8 cellular contexts compared by ENCODE assay signal in the genomic region with DNA sequence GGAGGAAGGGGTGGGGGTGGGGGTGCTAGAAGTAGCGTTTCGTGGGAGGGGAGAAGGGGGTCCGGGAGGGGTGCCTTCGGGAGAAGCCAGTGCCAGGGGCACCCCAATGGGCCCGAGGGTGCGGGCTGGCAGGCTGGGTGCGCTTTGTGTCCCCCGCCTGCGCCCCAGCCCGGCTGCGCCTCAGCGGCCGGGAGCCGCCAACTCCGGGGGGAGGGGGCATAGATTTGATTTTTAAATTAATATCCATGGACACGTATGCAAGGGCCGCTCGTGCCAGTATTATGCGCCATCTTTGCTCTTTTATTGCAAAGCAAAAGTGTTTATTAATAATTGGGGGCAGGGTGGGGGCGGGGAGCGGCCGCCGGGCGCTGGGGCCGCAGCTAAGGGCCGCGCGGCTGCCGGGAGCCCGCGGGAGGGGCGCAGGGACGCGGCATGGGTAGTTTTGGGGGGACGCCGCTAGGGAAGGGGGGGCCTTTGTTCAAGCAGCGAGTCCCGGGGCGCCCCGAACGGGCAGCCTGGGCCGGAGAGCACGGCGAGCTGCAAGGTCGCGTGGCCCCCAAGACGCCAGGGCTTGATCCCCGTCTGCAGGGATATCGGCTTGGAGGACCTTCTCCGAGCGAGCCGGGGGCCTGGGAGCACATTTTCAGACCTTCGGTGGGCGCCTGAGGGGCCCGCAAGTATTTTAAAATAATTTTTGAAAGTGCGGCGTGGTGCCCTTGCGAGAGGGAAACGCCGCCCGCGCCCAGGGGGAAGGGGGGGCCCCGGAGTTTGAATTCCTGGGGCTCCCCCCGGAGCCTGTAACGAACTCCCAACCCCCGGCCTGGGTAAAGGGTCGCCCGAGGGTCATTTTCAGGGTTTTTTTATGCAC. TPM values are rescaled to one million over a fixed set of nuclear protein-coding genes. Genes with fewer than 3 reads are reported as not detected.
DNase-seq lines count a peak whose midpoint lies in the region; ATAC-seq and TF ChIP-seq lines count a peak whose summit lies in the region.

No MANE protein-coding gene starts in this region.

- DNase-seq in NCI-H69 (lab: John Stamatoyannopoulos, UW) (peak; percentile 16), neural crest cell (ENCODE audit: low read depth, low spot score) (no peak), GM19238 (ENCODE audit: insufficient read length, low spot score) (no peak), NCI-H2171 (lab: John Stamatoyannopoulos, UW) (no peak)
- DNase-seq in effector memory CD8-positive, alpha-beta T cell, result peak in 1 of 3 experiments; percentile 15

- peaks cover 41% of the 10 kb centered on the region for H3K4me1 ChIP-seq in BLaER1

- no peak for ATAC-seq in effector memory CD8-positive, alpha-beta T cell (replicated peaks)
- ATAC-seq in GM21528 (IDR thresholded peaks at IDR 0.05; ENCODE audit: low FRiP score, unreplicated experiment) (no peak), GM19467 (IDR thresholded peaks at IDR 0.05; ENCODE audit: unreplicated experiment) (no peak)

- H3K36me3 ChIP-seq in BLaER1, result no peaks in the 10 kb centered on the region

- H4K20me1 ChIP-seq in BLaER1, result peaks cover 63% of the 10 kb centered on the region

- H3K9me3 Mint-ChIP-seq in effector memory CD8-positive, alpha-beta T cell, result no peaks in the 10 kb centered on the region
- no peaks in the 10 kb centered on the region for H3K9me3 Mint-ChIP-seq in neural crest cell

- peaks cover 64% of the 10 kb centered on the region for H3K27me3 ChIP-seq in BLaER1

- peak overlapping the region; percentile 63 for H3K9ac ChIP-seq in BLaER1

- H3K36me3 Mint-ChIP-seq in effector memory CD8-positive, alpha-beta T cell (ENCODE audit: insufficient read depth), result peaks cover 8% of the 10 kb centered on the region
- H3K36me3 Mint-ChIP-seq in neural crest cell (ENCODE audit: low read depth), result peaks cover 16% of the 10 kb centered on the region

- H3K4me3 ChIP-seq in BLaER1, result peak overlapping the region; percentile 71

- peaks cover 31 to 57% of the 10 kb centered on the region in 2 donors for H3K27me3 Mint-ChIP-seq in effector memory CD8-positive, alpha-beta T cell
- peaks cover 28% of the 10 kb centered on the region for H3K27me3 Mint-ChIP-seq in neural crest cell (ENCODE audit: low read depth)

- H3K27ac ChIP-seq in BLaER1, result no peak overlapping the region

- TF ChIP-seq CTCF in neural crest cell (conservative IDR thresholded peaks at IDR 0.05), result no peak

- peak overlapping the region; percentile 81 to 82 for H3K4me3 Mint-ChIP-seq in effector memory CD8-positive, alpha-beta T cell
- peak overlapping the region; percentile 95 for H3K4me3 Mint-ChIP-seq in neural crest cell

- no peaks in the 10 kb centered on the region for H3K9me3 ChIP-seq in BLaER1

- H3K4me2 ChIP-seq in BLaER1, result peak overlapping the region; percentile 98

- H3K4me1 Mint-ChIP-seq in effector memory CD8-positive, alpha-beta T cell (ENCODE audit: low read depth in 2 of 2), result peaks cover 21 to 25% of the 10 kb centered on the region in 2 donors
- H3K4me1 Mint-ChIP-seq in neural crest cell, result peaks cover 53% of the 10 kb centered on the region

- no peak overlapping the region for H3K27ac Mint-ChIP-seq in effector memory CD8-positive, alpha-beta T cell
- no peak overlapping the region for H3K27ac Mint-ChIP-seq in neural crest cell (ENCODE audit: unreplicated experiment)

RNA-seq across cellular contexts. Expression of gene CCND1, which starts 1.0 kb away (rescaled TPM):
- 344 and 350 TPM in 2 replicates for total RNA-seq in neural crest cell

RNA-seq across cellular contexts. Expression of gene LTO1, which starts 33.2 kb away (rescaled TPM):
- 24.7 and 26.6 TPM in 2 replicates for total RNA-seq in neural crest cell
